In genomic region chr14:95523818-95524448, GRCh38 we compare ENCODE assay signal across 8 cellular contexts. TPM values are rescaled to one million over a fixed set of nuclear protein-coding genes. Genes with fewer than 3 reads are reported as not detected.
DNase-seq lines count a peak whose midpoint lies in the region; ATAC-seq and TF ChIP-seq lines count a peak whose summit lies in the region.

No MANE protein-coding gene starts in this region.

- H3K27me3 Mint-ChIP-seq in activated CD8-positive, alpha-beta T cell treated with anti-CD3 and anti-CD28 coated beads, Interleukin-2, amount 10 ng/mL, durations not matched to agents 7 days and 5 days (ENCODE audit: low read depth): no peaks in the 10 kb centered on the region

- ATAC-seq in activated CD8-positive, alpha-beta T cell treated with anti-CD3 and anti-CD28 coated beads, Interleukin-2, amount 10 ng/mL, durations not matched to agents 7 days and 5 days: peak; percentile 33
- ATAC-seq in HG03571 (IDR thresholded peaks at IDR 0.05; ENCODE audit: unreplicated experiment) (no peak), HG03108 (IDR thresholded peaks at IDR 0.05; ENCODE audit: unreplicated experiment) (no peak)

- TF ChIP-seq CTCF in fibroblast of the aortic adventitia (IDR thresholded peaks at IDR 0.05; ENCODE audit: insufficient read depth, low read length): no peak
- TF ChIP-seq CTCF in stomach (IDR thresholded peaks at IDR 0.05): no peak

- no peak for TF ChIP-seq POLR2A in stomach (IDR thresholded peaks at IDR 0.05)

- H3K4me3 ChIP-seq in fibroblast of the aortic adventitia (ENCODE audit: low read depth, low read length) (no peak overlapping the region), stomach (no peak overlapping the region)

- peak overlapping the region; percentile 95 for H3K27ac Mint-ChIP-seq in activated CD8-positive, alpha-beta T cell treated with anti-CD3 and anti-CD28 coated beads, Interleukin-2, amount 10 ng/mL, durations not matched to agents 7 days and 5 days

- H3K9me3 ChIP-seq in stomach: no peaks in the 10 kb centered on the region

- H3K27ac ChIP-seq in stomach: peak overlapping the region; percentile 25 to 51 (median 33)

- intact Hi-C loops in stomach (cut with DNase I; ENCODE audit: low total_unique reads): no loop called here

- 27 to 41% (median 31%) methylated on average over 11 of the region's 11 CpGs for WGBS in stomach, 5 donors

- TF ChIP-seq EP300 in stomach (IDR thresholded peaks at IDR 0.05): no peak

- peaks cover 11% of the 10 kb centered on the region for H3K36me3 Mint-ChIP-seq in activated CD8-positive, alpha-beta T cell treated with anti-CD3 and anti-CD28 coated beads, Interleukin-2, amount 10 ng/mL, durations not matched to agents 7 days and 5 days (ENCODE audit: low read depth)

- H3K4me3 Mint-ChIP-seq in activated CD8-positive, alpha-beta T cell treated with anti-CD3 and anti-CD28 coated beads, Interleukin-2, amount 10 ng/mL, durations not matched to agents 7 days and 5 days: peak overlapping the region; percentile 69

- CTCF ChIA-PET in activated CD8-positive, alpha-beta T cell treated with anti-CD3 and anti-CD28 coated beads, Interleukin-2, amount 10 ng/mL, durations not matched to agents 7 days and 5 days (lab: Charles Lee): interaction anchor here (1.2 to 15.0 kb wide), 11 partner anchors 10 to 97 kb away, joined by 3 to 199 read pairs (median 9); partner anchors contain the start of genes GLRX5 and SYNE3

- no peaks in the 10 kb centered on the region for H3K27me3 ChIP-seq in stomach

- DNase-seq in NCI-H1417 (lab: John Stamatoyannopoulos, UW): peak; percentile 38 to 67 (median 65)
- DNase-seq in NCI-H1417 treated with DMSO at 0.1 percent for 48 hours (lab: John Stamatoyannopoulos, UW): no peak
- peak; percentile 70 for DNase-seq in activated CD8-positive, alpha-beta T cell treated with anti-CD3 and anti-CD28 coated beads, Interleukin-2, amount 10 ng/mL, durations not matched to agents 7 days and 5 days
- peak; percentile 87 for DNase-seq in fibroblast of the aortic adventitia (ENCODE audit: low read depth)
- DNase-seq in stomach: peak; percentile 56
- DNase-seq in GM19238 (ENCODE audit: insufficient read length, low spot score): no peak

- H3K4me1 ChIP-seq in stomach: peaks cover 29 to 80% (median 47%) of the 10 kb centered on the region in 4 donors

- peaks cover 82% of the 10 kb centered on the region for H3K4me1 Mint-ChIP-seq in activated CD8-positive, alpha-beta T cell treated with anti-CD3 and anti-CD28 coated beads, Interleukin-2, amount 10 ng/mL, durations not matched to agents 7 days and 5 days (ENCODE audit: low read depth)

- no peaks in the 10 kb centered on the region for H3K9me3 Mint-ChIP-seq in activated CD8-positive, alpha-beta T cell treated with anti-CD3 and anti-CD28 coated beads, Interleukin-2, amount 10 ng/mL, durations not matched to agents 7 days and 5 days (ENCODE audit: insufficient read depth)

- peaks cover 0 to 3% (median 0%) of the 10 kb centered on the region in 4 donors for H3K36me3 ChIP-seq in stomach

- POLR2A ChIA-PET in activated CD8-positive, alpha-beta T cell treated with anti-CD3 and anti-CD28 coated beads, Interleukin-2, amount 10 ng/mL, durations not matched to agents 7 days and 5 days (lab: Charles Lee): interaction anchor here (0.7 to 3.4 kb wide), 14 partner anchors 8 to 1564 kb away, joined by 3 to 60 read pairs (median 6); partner anchors contain the start of genes DICER1 and GLRX5

RNA-seq across cellular contexts. Expression of gene SYNE3, which starts 7.5 kb away (rescaled TPM):
- 10 to 100 TPM; 91.5 TPM for total RNA-seq in activated CD8-positive, alpha-beta T cell treated with anti-CD3 and anti-CD28 coated beads, Interleukin-2, amount 10 ng/mL, durations not matched to agents 7 days and 5 days
- total RNA-seq in fibroblast of the aortic adventitia (ENCODE audit: low replicate concordance): 19.3 and 63.4 TPM in 2 replicates
- 10 to 100 TPM in 3 of 5 donors, 1 to 10 TPM in 2; 4.6 to 85.2 (median 10.8) TPM for total RNA-seq in stomach
- 1 to 10 TPM in 1 of 3 donors, under 1 TPM in 2; 0.58 to 1.2 (median 0.76) TPM for polyA plus RNA-seq in stomach

RNA-seq across cellular contexts. Expression of gene GLRX5, which starts 10.9 kb away (rescaled TPM):
- 10 to 100 TPM; 52.8 to 54.6 TPM for total RNA-seq in activated CD8-positive, alpha-beta T cell treated with anti-CD3 and anti-CD28 coated beads, Interleukin-2, amount 10 ng/mL, durations not matched to agents 7 days and 5 days
- total RNA-seq in fibroblast of the aortic adventitia (ENCODE audit: low replicate concordance) (8.5 and 47.2 TPM in 2 replicates), stomach (100 to 1,000 TPM in 1 of 5 donors, 10 to 100 TPM in 4; 29.5 to 316 (median 38.4) TPM)
- polyA plus RNA-seq in stomach: 10 to 100 TPM; 40.3 to 49.9 (median 40.6) TPM

Comparison
In these comparisons a context has a peak if more than half of its experiments do, and no peak if none do; other contexts are left out.
1. DNase-seq: peak in NCI-H1417 (3 of 3), activated CD8-positive, alpha-beta T cell treated with anti-CD3 and anti-CD28 coated beads, Interleukin-2, amount 10 ng/mL, durations not matched to agents 7 days and 5 days (single experiment), fibroblast of the aortic adventitia (single experiment) and stomach (single experiment); none in NCI-H1417 treated with DMSO at 0.1 percent for 48 hours (single experiment) and GM19238 (single experiment).